15 cellular contexts compared by ENCODE assay signal in genomic region chr4:180281726-180282125, GRCh38.
"Had no signal": no experiment of that assay in that cellular context is flagged by ENCODE, and none has a peak within 500 bp of the region (broad histone marks: within the 10 kb centered on the region; RNA-seq: fewer than 3 reads in every experiment).

No MANE protein-coding gene starts in this region.

- H3K4me3 ChIP-seq: body of pancreas, lung, tibial nerve, uterus had no signal

- DNase-seq: activated B cell treated with CpG ODN at 0.5 μM for 24 hours; activated CD4-positive, alpha-beta memory T cell treated with anti-CD3 and anti-CD28 coated beads, Interleukin-2, amount 10 ng/mL, durations not matched to agents 7 days and 5 days; activated CD4-positive, alpha-beta T cell treated with anti-CD3 and anti-CD28 coated beads for 48 hours; activated CD8-positive, alpha-beta memory T cell treated with anti-CD3 and anti-CD28 coated beads, Interleukin-2, amount 10 ng/mL, durations not matched to agents 7 days and 5 days; body of pancreas; effector memory CD8-positive, alpha-beta T cell; hypothalamus; islet precursor cell; left colon; nephron progenitor cell; nucleus accumbens; posterior cingulate gyrus; uterus had no signal

- H3K36me3 ChIP-seq: tibial nerve, uterus had no signal

- H3K4me1 ChIP-seq: body of pancreas, tibial nerve, uterus had no signal

- ATAC-seq: activated CD8-positive, alpha-beta memory T cell treated with anti-CD3 and anti-CD28 coated beads, Interleukin-2, amount 10 ng/mL, durations not matched to agents 7 days and 5 days; body of pancreas; effector memory CD8-positive, alpha-beta T cell; left colon had no signal

- H3K27ac ChIP-seq: body of pancreas, tibial nerve, uterus had no signal

- H3K9me3 ChIP-seq: body of pancreas, tibial nerve, uterus had no signal

- H3K27me3 ChIP-seq: body of pancreas, tibial nerve, uterus had no signal
